ENCODE assay signal across 9 cellular contexts in genomic region chr15:73959012-73959581, GRCh38. TPM values are rescaled to one million over a fixed set of nuclear protein-coding genes. Genes with fewer than 3 reads are reported as not detected.
A peak's percentile ranks its signal among the peaks of the same experiment; 100 is the strongest.
DNase-seq lines count a peak whose midpoint lies in the region; ATAC-seq and TF ChIP-seq lines count a peak whose summit lies in the region.
"Had no signal": no experiment of that assay in that cellular context is flagged by ENCODE, and none has a peak within 500 bp of the region (broad histone marks: within the 10 kb centered on the region; RNA-seq: fewer than 3 reads in every experiment).

No MANE protein-coding gene starts in this region.

- DNase-seq in GM12864 (ENCODE audit: low read depth): no peak
- peak; percentile 64 for DNase-seq in UCSD-AML1 (lab: John Stamatoyannopoulos, UW; ENCODE audit: unreplicated experiment)
- DNase-seq in mesenteric fat pad (ENCODE audit: low spot score): peak; percentile 57
- DNase-seq in activated CD8-positive, alpha-beta memory T cell treated with anti-CD3 and anti-CD28 coated beads, Interleukin-2, amount 50 U/mL, for 4 hours: no peak
- no peak for DNase-seq in epidermal melanocyte (ENCODE audit: insufficient read length, low spot score)
- DNase-seq: Right ventricle myocardium superior, thyroid gland had no signal

- no peak overlapping the region for H3K4me3 ChIP-seq in GM12864 (ENCODE audit: low read depth, low read length)
- H3K4me3 ChIP-seq: thyroid gland had no signal

- peak overlapping the region; percentile 43 for H3K27ac ChIP-seq in KOPT-K1 (ENCODE audit: low read depth, low read length, poor library complexity, severe bottlenecking)
- H3K27ac ChIP-seq: thyroid gland had no signal

- no peaks in the 10 kb centered on the region for H3K9me3 ChIP-seq in KOPT-K1 (ENCODE audit: insufficient read depth, low read length, poor library complexity, severe bottlenecking)
- H3K9me3 ChIP-seq: thyroid gland had no signal

- peak; percentile 2 for TF ChIP-seq CTCF in GM12864 (IDR thresholded peaks at IDR 0.05; ENCODE audit: low read depth, low read length, missing control alignments)

- ATAC-seq in GM19351 (IDR thresholded peaks at IDR 0.05; ENCODE audit: unreplicated experiment): no peak

- no peaks in the 10 kb centered on the region for H3K36me3 ChIP-seq in KOPT-K1 (ENCODE audit: insufficient read depth, low read length)
- H3K36me3 ChIP-seq: thyroid gland had no signal

RNA-seq across cellular contexts. Expression of gene LOXL1, which starts 32.8 kb away (rescaled TPM):
- 14.0 TPM for total RNA-seq in mesenteric fat pad

RNA-seq across cellular contexts. Expression of gene STOML1, which starts 33.0 kb away (rescaled TPM):
- 18.6 TPM for total RNA-seq in mesenteric fat pad

RNA-seq across cellular contexts. Expression of gene PML, which starts 35.4 kb away (rescaled TPM):
- 92.3 TPM for total RNA-seq in mesenteric fat pad

Comparison
In these comparisons a context has a peak if more than half of its experiments do, and no peak if none do; other contexts are left out.
1. DNase-seq: peak in UCSD-AML1 (single experiment) and mesenteric fat pad (single experiment); none in GM12864 (single experiment), activated CD8-positive, alpha-beta memory T cell treated with anti-CD3 and anti-CD28 coated beads, Interleukin-2, amount 50 U/mL, for 4 hours (single experiment) and epidermal melanocyte (single experiment).